ENCODE assay signal across 1 cellular context in genomic region chr5:107576155-107576554, GRCh38.
TF ChIP-seq lines count a peak whose summit lies in the region.

No MANE protein-coding gene starts in this region.

TF ChIP-seq in GM23338, 12 proteins besides CTCF, POLR2A, EP300 and RAD21 (continued from another document):
- TF ChIP-seq, protein P1, sequence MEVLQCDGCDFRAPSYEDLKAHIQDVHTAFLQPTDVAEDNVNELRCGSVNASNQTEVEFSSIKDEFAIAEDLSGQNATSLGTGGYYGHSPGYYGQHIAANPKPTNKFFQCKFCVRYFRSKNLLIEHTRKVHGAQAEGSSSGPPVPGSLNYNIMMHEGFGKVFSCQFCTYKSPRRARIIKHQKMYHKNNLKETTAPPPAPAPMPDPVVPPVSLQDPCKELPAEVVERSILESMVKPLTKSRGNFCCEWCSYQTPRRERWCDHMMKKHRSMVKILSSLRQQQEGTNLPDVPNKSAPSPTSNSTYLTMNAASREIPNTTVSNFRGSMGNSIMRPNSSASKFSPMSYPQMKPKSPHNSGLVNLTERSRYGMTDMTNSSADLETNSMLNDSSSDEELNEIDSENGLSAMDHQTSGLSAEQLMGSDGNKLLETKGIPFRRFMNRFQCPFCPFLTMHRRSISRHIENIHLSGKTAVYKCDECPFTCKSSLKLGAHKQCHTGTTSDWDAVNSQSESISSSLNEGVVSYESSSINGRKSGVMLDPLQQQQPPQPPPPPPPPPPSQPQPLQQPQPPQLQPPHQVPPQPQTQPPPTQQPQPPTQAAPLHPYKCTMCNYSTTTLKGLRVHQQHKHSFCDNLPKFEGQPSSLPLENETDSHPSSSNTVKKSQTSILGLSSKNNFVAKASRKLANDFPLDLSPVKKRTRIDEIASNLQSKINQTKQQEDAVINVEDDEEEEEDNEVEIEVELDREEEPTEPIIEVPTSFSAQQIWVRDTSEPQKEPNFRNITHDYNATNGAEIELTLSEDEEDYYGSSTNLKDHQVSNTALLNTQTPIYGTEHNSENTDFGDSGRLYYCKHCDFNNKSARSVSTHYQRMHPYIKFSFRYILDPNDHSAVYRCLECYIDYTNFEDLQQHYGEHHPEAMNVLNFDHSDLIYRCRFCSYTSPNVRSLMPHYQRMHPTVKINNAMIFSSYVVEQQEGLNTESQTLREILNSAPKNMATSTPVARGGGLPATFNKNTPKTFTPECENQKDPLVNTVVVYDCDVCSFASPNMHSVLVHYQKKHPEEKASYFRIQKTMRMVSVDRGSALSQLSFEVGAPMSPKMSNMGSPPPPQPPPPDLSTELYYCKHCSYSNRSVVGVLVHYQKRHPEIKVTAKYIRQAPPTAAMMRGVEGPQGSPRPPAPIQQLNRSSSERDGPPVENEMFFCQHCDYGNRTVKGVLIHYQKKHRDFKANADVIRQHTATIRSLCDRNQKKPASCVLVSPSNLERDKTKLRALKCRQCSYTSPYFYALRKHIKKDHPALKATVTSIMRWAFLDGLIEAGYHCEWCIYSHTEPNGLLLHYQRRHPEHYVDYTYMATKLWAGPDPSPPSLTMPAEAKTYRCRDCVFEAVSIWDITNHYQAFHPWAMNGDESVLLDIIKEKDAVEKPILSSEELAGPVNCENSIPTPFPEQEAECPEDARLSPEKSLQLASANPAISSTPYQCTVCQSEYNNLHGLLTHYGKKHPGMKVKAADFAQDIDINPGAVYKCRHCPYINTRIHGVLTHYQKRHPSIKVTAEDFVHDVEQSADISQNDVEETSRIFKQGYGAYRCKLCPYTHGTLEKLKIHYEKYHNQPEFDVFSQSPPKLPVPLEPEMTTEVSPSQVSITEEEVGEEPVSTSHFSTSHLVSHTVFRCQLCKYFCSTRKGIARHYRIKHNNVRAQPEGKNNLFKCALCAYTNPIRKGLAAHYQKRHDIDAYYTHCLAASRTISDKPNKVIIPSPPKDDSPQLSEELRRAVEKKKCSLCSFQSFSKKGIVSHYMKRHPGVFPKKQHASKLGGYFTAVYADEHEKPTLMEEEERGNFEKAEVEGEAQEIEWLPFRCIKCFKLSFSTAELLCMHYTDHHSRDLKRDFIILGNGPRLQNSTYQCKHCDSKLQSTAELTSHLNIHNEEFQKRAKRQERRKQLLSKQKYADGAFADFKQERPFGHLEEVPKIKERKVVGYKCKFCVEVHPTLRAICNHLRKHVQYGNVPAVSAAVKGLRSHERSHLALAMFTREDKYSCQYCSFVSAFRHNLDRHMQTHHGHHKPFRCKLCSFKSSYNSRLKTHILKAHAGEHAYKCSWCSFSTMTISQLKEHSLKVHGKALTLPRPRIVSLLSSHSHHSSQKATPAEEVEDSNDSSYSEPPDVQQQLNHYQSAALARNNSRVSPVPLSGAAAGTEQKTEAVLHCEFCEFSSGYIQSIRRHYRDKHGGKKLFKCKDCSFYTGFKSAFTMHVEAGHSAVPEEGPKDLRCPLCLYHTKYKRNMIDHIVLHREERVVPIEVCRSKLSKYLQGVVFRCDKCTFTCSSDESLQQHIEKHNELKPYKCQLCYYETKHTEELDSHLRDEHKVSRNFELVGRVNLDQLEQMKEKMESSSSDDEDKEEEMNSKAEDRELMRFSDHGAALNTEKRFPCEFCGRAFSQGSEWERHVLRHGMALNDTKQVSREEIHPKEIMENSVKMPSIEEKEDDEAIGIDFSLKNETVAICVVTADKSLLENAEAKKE (CRISPR knock-in tag; IDR thresholded peaks at IDR 0.05) = no peak
- no peak for TF ChIP-seq ZNF331 (CRISPR knock-in tag; IDR thresholded peaks at IDR 0.05; ENCODE audit: low read depth)
- no peak for TF ChIP-seq POLR2AphosphoS5 (IDR thresholded peaks at IDR 0.05; ENCODE audit: low read depth)
- TF ChIP-seq JUNB (IDR thresholded peaks at IDR 0.05; ENCODE audit: unreplicated experiment) = no peak
- TF ChIP-seq ETS1 (IDR thresholded peaks at IDR 0.05) = no peak
- no peak for TF ChIP-seq STAT1 (IDR thresholded peaks at IDR 0.05; ENCODE audit: unreplicated experiment)
- TF ChIP-seq EZH2 (IDR thresholded peaks at IDR 0.05; ENCODE audit: low read depth, unreplicated experiment) = no peak
- no peak for TF ChIP-seq NANOG (IDR thresholded peaks at IDR 0.05; ENCODE audit: borderline replicate concordance)
- TF ChIP-seq EZH2phosphoT487 (IDR thresholded peaks at IDR 0.05; ENCODE audit: unreplicated experiment) = no peak
- no peak for TF ChIP-seq CREB1 (CRISPR knock-in tag; IDR thresholded peaks at IDR 0.05; ENCODE audit: low read depth)
- no peak for TF ChIP-seq ZNF114 (CRISPR knock-in tag; IDR thresholded peaks at IDR 0.05)
